In the genomic region with DNA sequence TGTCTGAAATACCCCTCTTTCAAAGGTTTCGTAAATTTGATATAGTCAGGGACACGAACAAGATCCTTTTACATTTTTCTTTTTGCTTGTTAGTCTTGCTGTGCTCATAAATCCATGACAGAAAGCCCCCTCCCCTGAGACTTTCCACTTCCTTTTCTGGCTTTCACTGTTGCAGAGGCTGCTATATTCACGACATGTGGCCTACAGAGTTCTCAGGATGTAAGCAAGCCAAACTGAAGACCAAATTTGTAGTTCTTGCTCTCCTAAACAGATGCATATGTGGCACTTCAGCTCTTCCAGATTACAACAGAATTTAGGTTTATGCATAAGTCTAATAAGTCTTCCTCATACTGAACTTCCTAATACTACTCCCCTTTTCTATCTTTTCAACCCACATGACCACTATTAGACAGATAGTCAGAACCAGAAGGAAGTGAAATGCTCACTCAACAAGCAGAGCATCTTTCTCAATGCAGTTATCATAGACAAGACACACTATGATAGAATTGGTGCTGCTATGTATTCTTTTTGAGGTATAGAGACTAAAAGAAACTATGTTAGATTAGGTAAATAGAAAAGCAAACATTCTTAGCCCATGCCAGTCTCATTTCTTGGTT, we compare ENCODE assay signal across 17 cellular contexts. TPM values are rescaled to one million over a fixed set of nuclear protein-coding genes. Genes with fewer than 3 reads are reported as not detected.
A peak's percentile ranks its signal among the peaks of the same experiment; 100 is the strongest.
DNase-seq lines count a peak whose midpoint lies in the region; ATAC-seq, FAIRE-seq and TF ChIP-seq lines count a peak whose summit lies in the region.
"Had no signal": no experiment of that assay in that cellular context is flagged by ENCODE, and none has a peak within 500 bp of the region (broad histone marks: within the 10 kb centered on the region; RNA-seq: fewer than 3 reads in every experiment).

No MANE protein-coding gene starts in this region.

- H3K9me3 ChIP-seq in astrocyte (ENCODE audit: insufficient read depth, low read depth, low read length) (no peaks in the 10 kb centered on the region), gastrocnemius medialis (no peaks in the 10 kb centered on the region), breast epithelium (no peaks in the 10 kb centered on the region), BE2C (no peaks in the 10 kb centered on the region)
- no peaks in the 10 kb centered on the region for H3K9me3 ChIP-seq in CD8-positive, alpha-beta T cell (ENCODE audit: low read length)

- POLR2A ChIA-PET in CD8-positive, alpha-beta T cell (lab: Charles Lee), result no interaction called here

- no peaks in the 10 kb centered on the region for H3K79me2 ChIP-seq in astrocyte (ENCODE audit: insufficient read depth, low read length)

- H3K36me3 ChIP-seq in astrocyte (ENCODE audit: insufficient read depth, low read length) (no peaks in the 10 kb centered on the region), gastrocnemius medialis (no peaks in the 10 kb centered on the region), breast epithelium (no peaks in the 10 kb centered on the region), BE2C (no peaks in the 10 kb centered on the region)
- no peaks in the 10 kb centered on the region for H3K36me3 ChIP-seq in CD8-positive, alpha-beta T cell (ENCODE audit: insufficient read depth, low read length)

- intact Hi-C loops in gastrocnemius medialis (cut with DNase I; ENCODE audit: low total_unique reads), result no loop called here
- intact Hi-C loops in breast epithelium (cut with DNase I; ENCODE audit: low total_unique reads), result no loop called here
- intact Hi-C loops in CD8-positive, alpha-beta T cell (cut with DNase I, micrococcal nuclease), result no loop called here

- no peak overlapping the region for H3K4me3 Mint-ChIP-seq in astrocyte (ENCODE audit: unreplicated experiment)
- no peak overlapping the region for H3K4me3 Mint-ChIP-seq in CD8-positive, alpha-beta T cell
- H3K4me3 Mint-ChIP-seq: activated CD4-positive, alpha-beta T cell treated with anti-CD3 and anti-CD28 coated beads, Interleukin-2, amount 10 ng/mL, durations not matched to agents 24 days and 14 days; activated naive CD4-positive, alpha-beta T cell treated with anti-CD3 and anti-CD28 coated beads, Interleukin-2, amount 10 ng/mL, durations not matched to agents 7 days and 5 days; neural crest cell had no signal

- no peaks in the 10 kb centered on the region for H3K36me3 Mint-ChIP-seq in astrocyte (ENCODE audit: low read depth, unreplicated experiment)
- H3K36me3 Mint-ChIP-seq in CD8-positive, alpha-beta T cell, result no peaks in the 10 kb centered on the region
- H3K36me3 Mint-ChIP-seq: activated naive CD4-positive, alpha-beta T cell treated with anti-CD3 and anti-CD28 coated beads, Interleukin-2, amount 10 ng/mL, durations not matched to agents 7 days and 5 days had no signal

- in situ Hi-C loops in gastrocnemius medialis (cut with MboI; ENCODE audit: low sequenced_read_pairs in 4 of 4), result no loop called here

- peaks cover 3% of the 10 kb centered on the region for H3K27me3 Mint-ChIP-seq in astrocyte (ENCODE audit: low read depth, unreplicated experiment)
- no peaks in the 10 kb centered on the region for H3K27me3 Mint-ChIP-seq in CD8-positive, alpha-beta T cell (ENCODE audit: low read depth)

- H3K27me3 ChIP-seq in astrocyte (ENCODE audit: insufficient read depth, low read length) (no peaks in the 10 kb centered on the region), gastrocnemius medialis (no peaks in the 10 kb centered on the region), breast epithelium (peaks cover 0 to 47% of the 10 kb centered on the region in 2 donors), BE2C (no peaks in the 10 kb centered on the region)
- no peaks in the 10 kb centered on the region for H3K27me3 ChIP-seq in CD8-positive, alpha-beta T cell (ENCODE audit: insufficient read depth, low read length)

- H4K20me1 ChIP-seq in astrocyte (ENCODE audit: insufficient read depth, low read length), result no peaks in the 10 kb centered on the region

- no peak for DNase-seq in astrocyte (ENCODE audit: low read depth)
- no peak for DNase-seq in gastrocnemius medialis
- no peak for DNase-seq in breast epithelium (ENCODE audit: low spot score in 2 of 2)
- DNase-seq in CD8-positive, alpha-beta T cell, result no peak
- DNase-seq in BE2C, result no peak
- DNase-seq: activated CD4-positive, alpha-beta T cell treated with anti-CD3 and anti-CD28 coated beads, Interleukin-2, amount 10 ng/mL, durations not matched to agents 24 days and 14 days; activated naive CD4-positive, alpha-beta T cell treated with anti-CD3 and anti-CD28 coated beads, Interleukin-2, amount 10 ng/mL, durations not matched to agents 7 days and 5 days; C1 segment of cervical spinal cord; islet precursor cell; NCI-H146 had no signal

- H3K27ac ChIP-seq in astrocyte (ENCODE audit: low read depth, low read length) (no peak overlapping the region), gastrocnemius medialis (no peak overlapping the region), breast epithelium (no peak overlapping the region)
- H3K27ac ChIP-seq in CD8-positive, alpha-beta T cell (ENCODE audit: low read depth, low read length), result no peak overlapping the region
- H3K27ac ChIP-seq: skin epidermis had no signal

- peak; percentile 93 for FAIRE-seq in astrocyte (lab: Jason Lieb, UNC)
- FAIRE-seq: G401.6 had no signal

- peak; percentile 41 for ATAC-seq in GM18520 (IDR thresholded peaks at IDR 0.05; ENCODE audit: unreplicated experiment)
- ATAC-seq in GM21619 (IDR thresholded peaks at IDR 0.05; ENCODE audit: unreplicated experiment), result peak; percentile 78
- ATAC-seq in HG03196 (IDR thresholded peaks at IDR 0.05; ENCODE audit: unreplicated experiment), result peak; percentile 72
- ATAC-seq in gastrocnemius medialis, result no peak
- ATAC-seq in CD8-positive, alpha-beta T cell, result no peak

- no peak for TF ChIP-seq CTCF in astrocyte (IDR thresholded peaks at IDR 0.05; ENCODE audit: insufficient read depth, low read depth, low read length)
- no peak for TF ChIP-seq CTCF in gastrocnemius medialis (IDR thresholded peaks at IDR 0.05 in 4 of 5, conservative IDR thresholded peaks at IDR 0.05 in 1 of 5)
- TF ChIP-seq CTCF in breast epithelium (IDR thresholded peaks at IDR 0.05), result no peak
- TF ChIP-seq CTCF in CD8-positive, alpha-beta T cell (IDR thresholded peaks at IDR 0.05), result no peak
- no peak for TF ChIP-seq CTCF in BE2C (IDR thresholded peaks at IDR 0.05; ENCODE audit: low read depth, low read length)

- H2AFZ ChIP-seq in astrocyte (ENCODE audit: low read depth, low read length), result no peak overlapping the region

- no peak overlapping the region for H3K9ac ChIP-seq in astrocyte (ENCODE audit: low read length)

- CTCF ChIA-PET in CD8-positive, alpha-beta T cell (lab: Charles Lee), result no interaction called here

- no peaks in the 10 kb centered on the region for H3K4me1 Mint-ChIP-seq in astrocyte (ENCODE audit: low read depth, unreplicated experiment)
- H3K4me1 Mint-ChIP-seq in CD8-positive, alpha-beta T cell (ENCODE audit: low read depth), result no peaks in the 10 kb centered on the region
- H3K4me1 Mint-ChIP-seq: activated naive CD4-positive, alpha-beta T cell treated with anti-CD3 and anti-CD28 coated beads, Interleukin-2, amount 10 ng/mL, durations not matched to agents 7 days and 5 days; neural crest cell had no signal

- H3K4me1 ChIP-seq in astrocyte (ENCODE audit: insufficient read depth, low read length) (no peaks in the 10 kb centered on the region), gastrocnemius medialis (no peaks in the 10 kb centered on the region), breast epithelium (no peaks in the 10 kb centered on the region), BE2C (no peaks in the 10 kb centered on the region)
- no peaks in the 10 kb centered on the region for H3K4me1 ChIP-seq in CD8-positive, alpha-beta T cell (ENCODE audit: insufficient read depth, low read length)

- H3K9me3 Mint-ChIP-seq in astrocyte (ENCODE audit: unreplicated experiment), result no peaks in the 10 kb centered on the region
- H3K9me3 Mint-ChIP-seq in CD8-positive, alpha-beta T cell, result no peaks in the 10 kb centered on the region
- H3K9me3 Mint-ChIP-seq: activated CD4-positive, alpha-beta T cell treated with anti-CD3 and anti-CD28 coated beads, Interleukin-2, amount 10 ng/mL, durations not matched to agents 24 days and 14 days; activated naive CD4-positive, alpha-beta T cell treated with anti-CD3 and anti-CD28 coated beads, Interleukin-2, amount 10 ng/mL, durations not matched to agents 7 days and 5 days had no signal

- TF ChIP-seq POLR2A in gastrocnemius medialis (IDR thresholded peaks at IDR 0.05), result no peak
- no peak for TF ChIP-seq POLR2A in breast epithelium (IDR thresholded peaks at IDR 0.05)

- H3K4me3 ChIP-seq in astrocyte (ENCODE audit: insufficient read depth, low read depth, low read length) (no peak overlapping the region), gastrocnemius medialis (no peak overlapping the region), breast epithelium (no peak overlapping the region), BE2C (ENCODE audit: low read depth, low read length) (no peak overlapping the region)
- H3K4me3 ChIP-seq in CD8-positive, alpha-beta T cell (ENCODE audit: low read depth, low read length), result no peak overlapping the region
- H3K4me3 ChIP-seq: skin epidermis had no signal

- H3K27ac Mint-ChIP-seq in astrocyte (ENCODE audit: unreplicated experiment), result no peak overlapping the region
- no peak overlapping the region for H3K27ac Mint-ChIP-seq in CD8-positive, alpha-beta T cell
- H3K27ac Mint-ChIP-seq: activated CD4-positive, alpha-beta T cell treated with anti-CD3 and anti-CD28 coated beads, Interleukin-2, amount 10 ng/mL, durations not matched to agents 24 days and 14 days; activated naive CD4-positive, alpha-beta T cell treated with anti-CD3 and anti-CD28 coated beads, Interleukin-2, amount 10 ng/mL, durations not matched to agents 7 days and 5 days had no signal

- no peak overlapping the region for H3K4me2 ChIP-seq in astrocyte (ENCODE audit: low read length)

RNA-seq across cellular contexts. Expression of gene BTK, which starts 15.0 kb away (rescaled TPM):
- total RNA-seq in astrocyte, result 0.43 and 0.79 TPM in 2 replicates
- total RNA-seq in gastrocnemius medialis, result 1 to 10 TPM in 1 of 4 donors, under 1 TPM in 2, not detected in 1; 0.75 to 1.5 (median 1.00) TPM
- 10 to 100 TPM in 1 of 3 donors, 1 to 10 TPM in 2; 3.9 to 19.7 (median 7.9) TPM for total RNA-seq in breast epithelium
- 1 to 10 TPM; 1.3 to 1.4 TPM for total RNA-seq in CD8-positive, alpha-beta T cell
- 0.37 TPM for polyA plus RNA-seq in BE2C (2012; ENCODE audit: insufficient read depth, insufficient read length, low read depth)
- total RNA-seq: activated CD4-positive, alpha-beta T cell treated with anti-CD3 and anti-CD28 coated beads, Interleukin-2, amount 10 ng/mL, durations not matched to agents 24 days and 14 days; HT-29; neural crest cell had no signal

RNA-seq across cellular contexts. Expression of gene RPL36A, which starts 19.8 kb away (rescaled TPM):
- total RNA-seq in astrocyte (185 and 186 TPM in 2 replicates), gastrocnemius medialis (1,000 to 10,000 TPM in 3 of 4 donors, 100 to 1,000 TPM in 1; 627 to 1,470 (median 1,100) TPM), breast epithelium (100 to 1,000 TPM; 503 to 954 (median 526) TPM)
- total RNA-seq in CD8-positive, alpha-beta T cell, result 100 to 1,000 TPM; 308 to 378 TPM
- polyA plus RNA-seq in BE2C (2012; ENCODE audit: insufficient read depth, insufficient read length, low read depth), result 364 TPM

RNA-seq across cellular contexts. Expression of gene TIMM8A, which starts 22.5 kb away (rescaled TPM):
- total RNA-seq in astrocyte (16.7 and 18.5 TPM in 2 replicates), gastrocnemius medialis (1 to 10 TPM; 1.9 to 9.5 (median 4.9) TPM), breast epithelium (1 to 10 TPM; 3.5 to 4.7 (median 4.6) TPM)
- 1 to 10 TPM; 7.0 to 8.1 TPM for total RNA-seq in CD8-positive, alpha-beta T cell
- polyA plus RNA-seq in BE2C (2012; ENCODE audit: insufficient read depth, insufficient read length, low read depth), result 27.5 TPM

RNA-seq across cellular contexts. Expression of gene GLA, which starts 36.7 kb away (rescaled TPM):
- 48.0 and 51.9 TPM in 2 replicates for total RNA-seq in astrocyte
- total RNA-seq in gastrocnemius medialis, result 10 to 100 TPM; 13.4 to 16.3 (median 14.6) TPM
- total RNA-seq in breast epithelium, result 10 to 100 TPM; 20.5 to 43.0 (median 31.5) TPM
- 10 to 100 TPM; 31.7 to 32.0 TPM for total RNA-seq in CD8-positive, alpha-beta T cell
- polyA plus RNA-seq in BE2C (2012; ENCODE audit: insufficient read depth, insufficient read length, low read depth), result 16.4 TPM

RNA-seq across cellular contexts. Expression of gene HNRNPH2, which starts 37.0 kb away (rescaled TPM):
- total RNA-seq in astrocyte, result 47.5 and 48.9 TPM in 2 replicates
- total RNA-seq in gastrocnemius medialis, result 10 to 100 TPM; 33.8 to 58.1 (median 43.3) TPM
- total RNA-seq in breast epithelium, result 10 to 100 TPM; 48.5 to 83.9 (median 66.2) TPM
- 10 to 100 TPM; 43.2 to 47.3 TPM for total RNA-seq in CD8-positive, alpha-beta T cell
- polyA plus RNA-seq in BE2C (2012; ENCODE audit: insufficient read depth, insufficient read length, low read depth), result 81.1 TPM

Comparison
In these comparisons a context has a peak if more than half of its experiments do, and no peak if none do; other contexts are left out.
1. ATAC-seq: peak in GM18520 (single experiment), GM21619 (single experiment) and HG03196 (single experiment); none in gastrocnemius medialis (0 of 2) and CD8-positive, alpha-beta T cell (single experiment).